In the genomic region with DNA sequence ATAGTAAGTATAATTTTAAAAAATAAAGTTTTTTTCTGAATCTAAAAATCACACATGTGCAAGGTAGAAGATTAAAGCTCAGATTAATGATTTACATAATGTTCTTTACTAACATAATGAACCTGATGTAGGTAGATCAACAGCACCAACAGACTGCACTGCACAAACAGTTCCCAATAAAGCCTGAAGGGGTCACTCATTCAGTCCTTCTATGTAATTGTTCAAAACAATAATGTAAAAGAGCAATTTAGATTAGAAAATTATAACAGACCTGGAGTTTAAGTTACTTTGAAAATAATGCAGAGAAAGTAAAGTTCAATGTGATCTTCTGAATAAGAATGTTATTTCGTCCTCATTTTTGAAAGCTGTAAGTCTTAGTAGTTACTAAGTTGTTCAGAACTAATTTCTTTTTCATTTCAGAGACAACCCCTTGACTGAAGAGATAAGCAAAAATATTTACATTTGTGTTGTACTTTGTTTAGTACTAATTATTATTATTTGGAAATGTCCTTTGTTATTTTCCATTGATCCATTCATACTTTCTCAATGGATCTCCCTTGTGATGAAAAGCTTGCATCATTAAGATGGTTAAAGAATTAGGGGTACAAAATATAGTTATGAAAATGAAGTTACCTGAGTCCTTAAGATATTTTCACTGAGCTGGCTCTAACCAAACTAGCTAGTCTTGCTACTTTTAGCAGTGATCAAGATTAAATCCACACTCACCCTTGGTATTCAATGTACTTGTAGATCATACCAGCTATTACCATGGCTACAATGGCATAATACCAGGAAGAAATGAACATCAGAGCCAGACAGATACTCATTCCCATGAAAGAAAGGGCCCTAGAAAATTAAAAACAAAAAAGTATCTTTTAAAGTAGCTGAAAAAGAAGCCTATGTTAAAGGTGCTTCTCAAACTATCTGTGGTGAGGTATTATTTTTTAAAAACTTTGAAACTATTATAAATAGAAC, we compare ENCODE assay signal across 9 cellular contexts. TPM values are rescaled to one million over a fixed set of nuclear protein-coding genes. Genes with fewer than 3 reads are reported as not detected.
DNase-seq lines count a peak whose midpoint lies in the region; ATAC-seq, FAIRE-seq and TF ChIP-seq lines count a peak whose summit lies in the region.
"Had no signal": no experiment of that assay in that cellular context is flagged by ENCODE, and none has a peak within 500 bp of the region (broad histone marks: within the 10 kb centered on the region; RNA-seq: fewer than 3 reads in every experiment).

No MANE protein-coding gene starts in this region.

- H3K27ac Mint-ChIP-seq in activated CD8-positive, alpha-beta T cell treated with anti-CD3 and anti-CD28 coated beads for 36 hours = peak overlapping the region; percentile 23

- ATAC-seq in activated CD8-positive, alpha-beta T cell treated with anti-CD3 and anti-CD28 coated beads for 36 hours = peak; percentile 84
- ATAC-seq in HG03039 (IDR thresholded peaks at IDR 0.05; ENCODE audit: unreplicated experiment) = no peak

- CTCF ChIA-PET in BJ (lab: Yijun Ruan, JAX) = interaction anchor here (0.7 to 4.5 kb wide), 14 partner anchors 10 to 169 kb away, joined by 3 to 28 read pairs (median 4); a partner anchor contains a TSS
- CTCF ChIA-PET in activated CD8-positive, alpha-beta T cell treated with anti-CD3 and anti-CD28 coated beads for 36 hours (lab: Charles Lee) = interaction anchor here (0.7 to 4.7 kb wide), 34 partner anchors 8 to 346 kb away, joined by 3 to 79 read pairs (median 4); a partner anchor contains a TSS

- intact Hi-C loops in activated CD8-positive, alpha-beta T cell treated with anti-CD3 and anti-CD28 coated beads for 36 hours (cut with micrococcal nuclease) = no loop called here

- no peaks in the 10 kb centered on the region for H3K9me3 Mint-ChIP-seq in activated CD8-positive, alpha-beta T cell treated with anti-CD3 and anti-CD28 coated beads for 36 hours

- FAIRE-seq in GM12891 (lab: Jason Lieb, UNC) (no peak), frontal cortex (lab: Jason Lieb, UNC) (peak; percentile 45)

- no peak overlapping the region for H3K4me3 Mint-ChIP-seq in activated CD8-positive, alpha-beta T cell treated with anti-CD3 and anti-CD28 coated beads for 36 hours

- TF ChIP-seq POLR2A in GM12891 (IDR thresholded peaks at IDR 0.05; ENCODE audit: low read depth, low read length) = no peak

- H3K4me1 Mint-ChIP-seq in activated CD8-positive, alpha-beta T cell treated with anti-CD3 and anti-CD28 coated beads for 36 hours (ENCODE audit: low read depth) = peaks cover 32% of the 10 kb centered on the region

- H3K36me3 Mint-ChIP-seq in activated CD8-positive, alpha-beta T cell treated with anti-CD3 and anti-CD28 coated beads for 36 hours (ENCODE audit: low read depth) = peaks cover 20% of the 10 kb centered on the region

- peak; percentile 67 for TF ChIP-seq CTCF in BJ (IDR thresholded peaks at IDR 0.05; ENCODE audit: insufficient read depth, low read depth, low read length)
- peak; percentile 68 for TF ChIP-seq CTCF in LNCaP clone FGC (IDR thresholded peaks at IDR 0.05; ENCODE audit: control insufficient read depth, extremely low read depth, insufficient read depth)
- peak; percentile 83 for TF ChIP-seq CTCF in activated CD8-positive, alpha-beta T cell treated with anti-CD3 and anti-CD28 coated beads for 36 hours (IDR thresholded peaks at IDR 0.05)

- POLR2A ChIA-PET in BJ (lab: Charles Lee) = no interaction called here
- POLR2A ChIA-PET in activated CD8-positive, alpha-beta T cell treated with anti-CD3 and anti-CD28 coated beads for 36 hours (lab: Charles Lee) = interaction anchor here (1.2 kb wide), 1 partner anchor 12 kb away, joined by 3 read pairs; no protein-coding TSS in a partner anchor

- no peaks in the 10 kb centered on the region for H3K27me3 Mint-ChIP-seq in activated CD8-positive, alpha-beta T cell treated with anti-CD3 and anti-CD28 coated beads for 36 hours

- H3K4me3 ChIP-seq in BJ (ENCODE audit: low read depth, low read length) (no peak overlapping the region), LNCaP clone FGC (ENCODE audit: low read depth, low read length) (no peak overlapping the region)
- H3K4me3 ChIP-seq: SJCRH30 had no signal

- H3K36me3 ChIP-seq in BJ (ENCODE audit: control insufficient read depth, insufficient read depth, low read length) = peaks cover under 1% of the 10 kb centered on the region; the same call in 1 of the 2 replicates

- no peaks in the 10 kb centered on the region for H3K27me3 ChIP-seq in BJ (ENCODE audit: control insufficient read depth, insufficient read depth, low read length)
- H3K27me3 ChIP-seq: SJCRH30 had no signal

- DNase-seq in BJ (ENCODE audit: low read depth) (no peak), GM12891 (ENCODE audit: insufficient read length, low spot score) (peak; percentile 15), LNCaP clone FGC (ENCODE audit: low read depth) (no peak), frontal cortex (ENCODE audit: low spot score in 2 of 2) (peak; percentile 10 to 38), putamen (ENCODE audit: low spot score) (peak; percentile 12), hypothalamus (lab: John Stamatoyannopoulos, UW) (no peak)
- DNase-seq in activated CD8-positive, alpha-beta T cell treated with anti-CD3 and anti-CD28 coated beads for 36 hours = peak; percentile 53

TF ChIP-seq in GM12891, 5 proteins besides CTCF, POLR2A, EP300 and RAD21:
- no peak for TF ChIP-seq SPI1 (IDR thresholded peaks at IDR 0.05; ENCODE audit: low read depth, low read length)

RNA-seq across cellular contexts. Expression of a gene that starts 16.8 kb away (rescaled TPM):
- 75.5 and 119 TPM in 2 replicates for polyA plus RNA-seq in BJ (2011; rRNA removed)
- polyA minus RNA-seq in BJ (2011; rRNA and poly(A)+ RNA removed) = 13.8 and 21.0 TPM in 2 replicates
- polyA plus RNA-seq in GM12891 (2012; ENCODE audit: low read depth, missing spikeins) = 67.5 TPM
- total RNA-seq in activated CD8-positive, alpha-beta T cell treated with anti-CD3 and anti-CD28 coated beads for 36 hours = 10 to 100 TPM; 80.6 to 83.0 TPM
- total RNA-seq in frontal cortex = 117 TPM

RNA-seq across cellular contexts. Expression of a gene that starts 31.8 kb away (rescaled TPM):
- 17.3 and 28.9 TPM in 2 replicates for polyA plus RNA-seq in BJ (2011; rRNA removed)
- 6.4 and 10.1 TPM in 2 replicates for polyA minus RNA-seq in BJ (2011; rRNA and poly(A)+ RNA removed)
- polyA plus RNA-seq in GM12891 (2012; ENCODE audit: low read depth, missing spikeins) = 18.2 TPM
- total RNA-seq in activated CD8-positive, alpha-beta T cell treated with anti-CD3 and anti-CD28 coated beads for 36 hours = 10 to 100 TPM; 41.6 to 45.5 TPM
- total RNA-seq in frontal cortex = 109 TPM

Comparison
In these comparisons a context has a peak if more than half of its experiments do, and no peak if none do; other contexts are left out.
1. DNase-seq: peak in GM12891 (single experiment), activated CD8-positive, alpha-beta T cell treated with anti-CD3 and anti-CD28 coated beads for 36 hours (single experiment), frontal cortex (2 of 2) and putamen (single experiment); none in BJ (single experiment), LNCaP clone FGC (single experiment) and hypothalamus (0 of 51).
2. Peak in every context shown above with its lines, with median percentiles within 50 percentile points of each other: CTCF ChIP-seq.